Comparison of ENCODE assay signal across 8 cellular contexts in genomic region chr20:23357767-23358562, GRCh38. TPM values are rescaled to one million over a fixed set of nuclear protein-coding genes. Genes with fewer than 3 reads are reported as not detected.
DNase-seq lines count a peak whose midpoint lies in the region; ATAC-seq lines count a peak whose summit lies in the region.

No MANE protein-coding gene starts in this region.

- H3K4me3 Mint-ChIP-seq in dendritic cell treated with granulocyte-macrophage colony-stimulating factor and Interleukin-4, amounts not matched to agents 40 ng/mL and 50 ng/mL, for 4 days: peak overlapping the region; percentile 86

- intact Hi-C loops in dendritic cell treated with granulocyte-macrophage colony-stimulating factor and Interleukin-4, amounts not matched to agents 40 ng/mL and 50 ng/mL, for 4 days (cut with micrococcal nuclease): loop anchor here (1.0 kb wide), 1 partner anchor 8 kb away; the partner anchor contains the start of gene NXT1

- H3K27me3 Mint-ChIP-seq in dendritic cell treated with granulocyte-macrophage colony-stimulating factor and Interleukin-4, amounts not matched to agents 40 ng/mL and 50 ng/mL, for 4 days: no peaks in the 10 kb centered on the region

- DNase-seq in CD1c-positive myeloid dendritic cell (ENCODE audit: extremely low spot score) (peak; percentile 100), NCI-H748 treated with DMSO at 0.1 percent for 48 hours (lab: John Stamatoyannopoulos, UW) (peak; percentile 99), left lobe of liver (ENCODE audit: low spot score) (peak; percentile 99)
- DNase-seq in activated CD4-positive, alpha-beta T cell treated with anti-CD3 and anti-CD28 coated beads, Interleukin-2, amount 50 U/mL, for 4 hours: peak; percentile 100
- DNase-seq in stimulated activated CD4-positive, alpha-beta T cell treated with anti-CD3 and anti-CD28 coated beads, Interleukin-2, amount 100 ng/mL, for 24 hours: peak; percentile 100

- ATAC-seq in GM19397 (IDR thresholded peaks at IDR 0.05; ENCODE audit: unreplicated experiment) (peak; percentile 68), HG03565 (IDR thresholded peaks at IDR 0.05; ENCODE audit: unreplicated experiment) (peak; percentile 62), left lobe of liver (peak; percentile 75)

- H3K9me3 Mint-ChIP-seq in dendritic cell treated with granulocyte-macrophage colony-stimulating factor and Interleukin-4, amounts not matched to agents 40 ng/mL and 50 ng/mL, for 4 days: no peaks in the 10 kb centered on the region

- peaks cover 34% of the 10 kb centered on the region for H3K36me3 Mint-ChIP-seq in dendritic cell treated with granulocyte-macrophage colony-stimulating factor and Interleukin-4, amounts not matched to agents 40 ng/mL and 50 ng/mL, for 4 days (ENCODE audit: low read depth)

- peak overlapping the region; percentile 97 for H3K27ac Mint-ChIP-seq in dendritic cell treated with granulocyte-macrophage colony-stimulating factor and Interleukin-4, amounts not matched to agents 40 ng/mL and 50 ng/mL, for 4 days

- peaks cover 22% of the 10 kb centered on the region for H3K4me1 Mint-ChIP-seq in dendritic cell treated with granulocyte-macrophage colony-stimulating factor and Interleukin-4, amounts not matched to agents 40 ng/mL and 50 ng/mL, for 4 days (ENCODE audit: low read depth)

RNA-seq across cellular contexts. Expression of gene GZF1, which starts 4.0 kb away (rescaled TPM):
- 4.4 TPM for total RNA-seq in left lobe of liver

RNA-seq across cellular contexts. Expression of gene NXT1, which starts 7.4 kb away (rescaled TPM):
- 2.6 TPM for total RNA-seq in left lobe of liver

Comparison
In these comparisons a context has a peak if more than half of its experiments do, and no peak if none do; other contexts are left out.
1. Peak in every context shown above with its lines: DNase-seq and ATAC-seq.